1 cellular context compared by ENCODE assay signal in the genomic region with DNA sequence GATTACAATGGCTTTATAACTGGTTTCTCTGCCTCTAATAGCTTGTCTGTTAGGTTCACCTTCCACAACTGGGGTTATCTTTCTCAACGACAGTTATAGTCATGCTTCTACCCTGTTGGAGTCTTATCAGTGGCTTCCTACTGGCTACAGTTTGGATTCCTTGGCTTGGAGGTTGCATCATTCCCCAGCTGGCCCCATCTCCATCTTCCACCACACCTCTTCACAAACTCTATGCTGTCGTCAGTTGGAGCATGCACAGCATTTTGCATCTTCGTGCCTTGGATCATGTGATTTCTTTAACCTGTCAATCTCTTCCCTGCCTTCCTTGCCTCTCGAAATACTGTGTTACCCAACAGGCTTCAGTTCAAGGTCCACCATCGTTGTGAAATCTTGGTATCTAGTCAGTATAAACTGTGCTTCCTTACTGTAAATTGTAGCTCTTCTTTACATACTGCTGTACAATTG.
TF ChIP-seq lines count a peak whose summit lies in the region.

No MANE protein-coding gene starts in this region.

TF ChIP-seq in K562, 482 proteins besides CTCF, POLR2A, EP300 and RAD21 (continued from another document and continues in another):
- TF ChIP-seq HMG20A (CRISPR knock-in tag; conservative IDR thresholded peaks at IDR 0.05) (no peak), NR2C2 (CRISPR knock-in tag; IDR thresholded peaks at IDR 0.05) (no peak), NR2C2 (tag; IDR thresholded peaks at IDR 0.05) (peak; percentile 59), OTX1 (CRISPR knock-in tag; IDR thresholded peaks at IDR 0.05) (0 out of 2 replicates have a peak, but pooled peaks have one; percentile 76), ZNF354B (CRISPR knock-in tag; IDR thresholded peaks at IDR 0.05) (0 out of 2 replicates have a peak, but pooled peaks have one; percentile 30), TGIF2 (CRISPR knock-in tag; IDR thresholded peaks at IDR 0.05) (no peak), MCM7 (IDR thresholded peaks at IDR 0.05) (no peak), CREM (IDR thresholded peaks at IDR 0.05; ENCODE audit: low read depth) (peak; percentile 55), SIX5 (IDR thresholded peaks at IDR 0.05; ENCODE audit: borderline replicate concordance in 1 of 2, insufficient read depth in 1 of 2, low read depth in 1 of 2, low read length in 2 of 2) (no peak), PPARD (CRISPR knock-in tag; IDR thresholded peaks at IDR 0.05) (no peak), NFYB (IDR thresholded peaks at IDR 0.05; ENCODE audit: extremely low read depth, insufficient read length) (no peak), NFE2 (IDR thresholded peaks at IDR 0.05; ENCODE audit: low read depth) (peak; percentile 41), ZNF311 (CRISPR knock-in tag; IDR thresholded peaks at IDR 0.05) (no peak), ETV1 (tag; conservative IDR thresholded peaks at IDR 0.05; ENCODE audit: low read depth) (peak; percentile 31; the same call in 1 of the 2 replicates), SMARCA4 (IDR thresholded peaks at IDR 0.05) (no peak; the same call in 1 of the 2 replicates), ZNF146 (CRISPR knock-in tag; IDR thresholded peaks at IDR 0.05; ENCODE audit: unreplicated experiment) (no peak), ETV5 (CRISPR knock-in tag; IDR thresholded peaks at IDR 0.05; ENCODE audit: low read depth) (no peak), SMAD4 (CRISPR knock-in tag; conservative IDR thresholded peaks at IDR 0.05) (peak; percentile 61), SMARCE1 (IDR thresholded peaks at IDR 0.05) (no peak), ELF1 (tag; IDR thresholded peaks at IDR 0.05) (no peak), ZNF224 (CRISPR knock-in tag; IDR thresholded peaks at IDR 0.05) (no peak), JUN (IDR thresholded peaks at IDR 0.05; ENCODE audit: borderline replicate concordance, low read depth, low read length) (peak; percentile 41; the same call in 1 of the 2 replicates), JUN (CRISPR knock-in tag; IDR thresholded peaks at IDR 0.05; ENCODE audit: borderline replicate concordance) (no peak), PHTF2 (CRISPR knock-in tag; IDR thresholded peaks at IDR 0.05) (no peak), RBM22 (IDR thresholded peaks at IDR 0.05; ENCODE audit: low read depth, low read length, poor library complexity, severe bottlenecking) (no peak)
- TF ChIP-seq, protein P1, sequence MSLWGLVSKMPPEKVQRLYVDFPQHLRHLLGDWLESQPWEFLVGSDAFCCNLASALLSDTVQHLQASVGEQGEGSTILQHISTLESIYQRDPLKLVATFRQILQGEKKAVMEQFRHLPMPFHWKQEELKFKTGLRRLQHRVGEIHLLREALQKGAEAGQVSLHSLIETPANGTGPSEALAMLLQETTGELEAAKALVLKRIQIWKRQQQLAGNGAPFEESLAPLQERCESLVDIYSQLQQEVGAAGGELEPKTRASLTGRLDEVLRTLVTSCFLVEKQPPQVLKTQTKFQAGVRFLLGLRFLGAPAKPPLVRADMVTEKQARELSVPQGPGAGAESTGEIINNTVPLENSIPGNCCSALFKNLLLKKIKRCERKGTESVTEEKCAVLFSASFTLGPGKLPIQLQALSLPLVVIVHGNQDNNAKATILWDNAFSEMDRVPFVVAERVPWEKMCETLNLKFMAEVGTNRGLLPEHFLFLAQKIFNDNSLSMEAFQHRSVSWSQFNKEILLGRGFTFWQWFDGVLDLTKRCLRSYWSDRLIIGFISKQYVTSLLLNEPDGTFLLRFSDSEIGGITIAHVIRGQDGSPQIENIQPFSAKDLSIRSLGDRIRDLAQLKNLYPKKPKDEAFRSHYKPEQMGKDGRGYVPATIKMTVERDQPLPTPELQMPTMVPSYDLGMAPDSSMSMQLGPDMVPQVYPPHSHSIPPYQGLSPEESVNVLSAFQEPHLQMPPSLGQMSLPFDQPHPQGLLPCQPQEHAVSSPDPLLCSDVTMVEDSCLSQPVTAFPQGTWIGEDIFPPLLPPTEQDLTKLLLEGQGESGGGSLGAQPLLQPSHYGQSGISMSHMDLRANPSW (CRISPR knock-in tag; IDR thresholded peaks at IDR 0.05): no peak
- TF ChIP-seq, protein P2, sequence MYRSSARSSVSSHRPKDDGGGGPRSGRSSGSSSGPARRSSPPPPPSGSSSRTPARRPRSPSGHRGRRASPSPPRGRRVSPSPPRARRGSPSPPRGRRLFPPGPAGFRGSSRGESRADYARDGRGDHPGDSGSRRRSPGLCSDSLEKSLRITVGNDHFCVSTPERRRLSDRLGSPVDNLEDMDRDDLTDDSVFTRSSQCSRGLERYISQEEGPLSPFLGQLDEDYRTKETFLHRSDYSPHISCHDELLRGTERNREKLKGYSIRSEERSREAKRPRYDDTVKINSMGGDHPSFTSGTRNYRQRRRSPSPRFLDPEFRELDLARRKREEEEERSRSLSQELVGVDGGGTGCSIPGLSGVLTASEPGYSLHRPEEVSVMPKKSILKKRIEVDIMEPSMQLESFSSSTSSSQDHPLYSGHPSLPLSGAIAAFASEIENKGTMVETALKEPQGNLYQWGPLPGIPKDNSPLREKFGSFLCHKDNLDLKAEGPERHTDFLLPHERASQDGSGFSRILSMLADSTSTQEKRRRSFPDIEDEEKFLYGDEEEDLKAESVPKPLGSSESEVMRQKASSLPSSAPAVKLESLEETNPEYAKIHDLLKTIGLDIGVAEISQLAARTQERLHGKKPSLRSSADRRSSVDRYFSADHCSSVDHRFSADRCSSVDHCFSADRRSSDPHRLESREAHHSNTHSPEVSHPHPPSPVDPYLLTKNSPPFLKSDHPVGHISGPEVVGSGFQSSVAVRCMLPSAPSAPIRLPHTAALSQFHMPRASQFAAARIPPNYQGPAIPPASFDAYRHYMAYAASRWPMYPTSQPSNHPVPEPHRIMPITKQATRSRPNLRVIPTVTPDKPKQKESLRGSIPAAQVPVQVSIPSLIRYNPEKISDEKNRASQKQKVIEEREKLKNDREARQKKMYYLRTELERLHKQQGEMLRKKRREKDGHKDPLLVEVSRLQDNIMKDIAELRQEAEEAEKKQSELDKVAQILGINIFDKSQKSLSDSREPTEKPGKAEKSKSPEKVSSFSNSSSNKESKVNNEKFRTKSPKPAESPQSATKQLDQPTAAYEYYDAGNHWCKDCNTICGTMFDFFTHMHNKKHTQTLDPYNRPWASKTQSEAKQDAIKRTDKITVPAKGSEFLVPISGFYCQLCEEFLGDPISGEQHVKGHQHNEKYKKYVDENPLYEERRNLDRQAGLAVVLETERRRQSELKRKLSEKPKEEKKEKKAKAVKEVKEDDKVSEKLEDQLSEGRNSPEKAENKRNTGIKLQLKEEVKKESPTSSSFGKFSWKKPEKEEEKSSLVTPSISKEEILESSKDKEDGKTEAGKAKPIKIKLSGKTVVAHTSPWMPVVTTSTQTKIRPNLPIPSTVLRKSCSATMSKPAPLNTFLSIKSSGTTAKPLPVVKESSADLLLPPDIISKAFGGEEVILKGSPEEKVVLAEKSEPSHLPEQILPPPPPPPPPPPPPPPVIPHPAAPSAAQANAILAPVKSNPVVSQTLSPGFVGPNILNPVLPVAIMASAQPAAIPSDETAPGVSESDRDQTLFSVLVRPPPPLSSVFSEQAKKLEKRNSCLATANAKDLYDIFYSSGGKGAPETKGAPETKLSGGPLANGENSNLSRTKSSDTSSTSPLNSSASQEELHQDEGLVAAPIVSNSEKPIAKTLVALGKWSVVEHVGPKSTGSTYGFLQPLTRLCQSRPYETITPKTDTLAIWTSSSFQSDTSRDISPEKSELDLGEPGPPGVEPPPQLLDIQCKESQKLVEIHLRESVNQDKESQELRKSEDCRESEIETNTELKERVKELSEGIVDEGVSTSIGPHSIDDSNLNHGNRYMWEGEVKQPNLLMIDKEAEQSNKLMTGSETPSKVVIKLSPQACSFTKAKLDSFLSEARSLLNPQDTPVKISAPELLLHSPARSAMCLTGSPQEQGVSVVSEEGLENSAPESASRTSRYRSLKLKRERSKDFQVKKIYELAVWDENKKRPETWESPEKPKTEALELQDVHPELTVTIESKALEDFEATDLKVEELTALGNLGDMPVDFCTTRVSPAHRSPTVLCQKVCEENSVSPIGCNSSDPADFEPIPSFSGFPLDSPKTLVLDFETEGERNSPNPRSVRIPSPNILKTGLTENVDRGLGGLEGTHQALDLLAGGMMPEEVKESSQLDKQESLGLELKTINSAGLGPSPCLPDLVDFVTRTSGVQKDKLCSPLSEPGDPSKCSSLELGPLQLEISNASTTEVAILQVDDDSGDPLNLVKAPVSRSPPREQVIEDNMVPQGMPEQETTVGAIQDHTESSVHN (IDR thresholded peaks at IDR 0.05; ENCODE audit: borderline replicate concordance in 1 of 2, low read depth in 1 of 2): peak in 1 of 2 experiments; percentile 79; a peak in 2 of 4 replicates
- TF ChIP-seq, protein P3, sequence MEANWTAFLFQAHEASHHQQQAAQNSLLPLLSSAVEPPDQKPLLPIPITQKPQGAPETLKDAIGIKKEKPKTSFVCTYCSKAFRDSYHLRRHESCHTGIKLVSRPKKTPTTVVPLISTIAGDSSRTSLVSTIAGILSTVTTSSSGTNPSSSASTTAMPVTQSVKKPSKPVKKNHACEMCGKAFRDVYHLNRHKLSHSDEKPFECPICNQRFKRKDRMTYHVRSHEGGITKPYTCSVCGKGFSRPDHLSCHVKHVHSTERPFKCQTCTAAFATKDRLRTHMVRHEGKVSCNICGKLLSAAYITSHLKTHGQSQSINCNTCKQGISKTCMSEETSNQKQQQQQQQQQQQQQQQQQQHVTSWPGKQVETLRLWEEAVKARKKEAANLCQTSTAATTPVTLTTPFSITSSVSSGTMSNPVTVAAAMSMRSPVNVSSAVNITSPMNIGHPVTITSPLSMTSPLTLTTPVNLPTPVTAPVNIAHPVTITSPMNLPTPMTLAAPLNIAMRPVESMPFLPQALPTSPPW (CRISPR knock-in tag; IDR thresholded peaks at IDR 0.05): 0 out of 2 replicates have a peak, but pooled peaks have one; percentile 33
- TF ChIP-seq, protein P4, sequence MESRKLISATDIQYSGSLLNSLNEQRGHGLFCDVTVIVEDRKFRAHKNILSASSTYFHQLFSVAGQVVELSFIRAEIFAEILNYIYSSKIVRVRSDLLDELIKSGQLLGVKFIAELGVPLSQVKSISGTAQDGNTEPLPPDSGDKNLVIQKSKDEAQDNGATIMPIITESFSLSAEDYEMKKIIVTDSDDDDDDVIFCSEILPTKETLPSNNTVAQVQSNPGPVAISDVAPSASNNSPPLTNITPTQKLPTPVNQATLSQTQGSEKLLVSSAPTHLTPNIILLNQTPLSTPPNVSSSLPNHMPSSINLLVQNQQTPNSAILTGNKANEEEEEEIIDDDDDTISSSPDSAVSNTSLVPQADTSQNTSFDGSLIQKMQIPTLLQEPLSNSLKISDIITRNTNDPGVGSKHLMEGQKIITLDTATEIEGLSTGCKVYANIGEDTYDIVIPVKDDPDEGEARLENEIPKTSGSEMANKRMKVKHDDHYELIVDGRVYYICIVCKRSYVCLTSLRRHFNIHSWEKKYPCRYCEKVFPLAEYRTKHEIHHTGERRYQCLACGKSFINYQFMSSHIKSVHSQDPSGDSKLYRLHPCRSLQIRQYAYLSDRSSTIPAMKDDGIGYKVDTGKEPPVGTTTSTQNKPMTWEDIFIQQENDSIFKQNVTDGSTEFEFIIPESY (CRISPR knock-in tag; IDR thresholded peaks at IDR 0.05): no peak
- TF ChIP-seq, protein P5, sequence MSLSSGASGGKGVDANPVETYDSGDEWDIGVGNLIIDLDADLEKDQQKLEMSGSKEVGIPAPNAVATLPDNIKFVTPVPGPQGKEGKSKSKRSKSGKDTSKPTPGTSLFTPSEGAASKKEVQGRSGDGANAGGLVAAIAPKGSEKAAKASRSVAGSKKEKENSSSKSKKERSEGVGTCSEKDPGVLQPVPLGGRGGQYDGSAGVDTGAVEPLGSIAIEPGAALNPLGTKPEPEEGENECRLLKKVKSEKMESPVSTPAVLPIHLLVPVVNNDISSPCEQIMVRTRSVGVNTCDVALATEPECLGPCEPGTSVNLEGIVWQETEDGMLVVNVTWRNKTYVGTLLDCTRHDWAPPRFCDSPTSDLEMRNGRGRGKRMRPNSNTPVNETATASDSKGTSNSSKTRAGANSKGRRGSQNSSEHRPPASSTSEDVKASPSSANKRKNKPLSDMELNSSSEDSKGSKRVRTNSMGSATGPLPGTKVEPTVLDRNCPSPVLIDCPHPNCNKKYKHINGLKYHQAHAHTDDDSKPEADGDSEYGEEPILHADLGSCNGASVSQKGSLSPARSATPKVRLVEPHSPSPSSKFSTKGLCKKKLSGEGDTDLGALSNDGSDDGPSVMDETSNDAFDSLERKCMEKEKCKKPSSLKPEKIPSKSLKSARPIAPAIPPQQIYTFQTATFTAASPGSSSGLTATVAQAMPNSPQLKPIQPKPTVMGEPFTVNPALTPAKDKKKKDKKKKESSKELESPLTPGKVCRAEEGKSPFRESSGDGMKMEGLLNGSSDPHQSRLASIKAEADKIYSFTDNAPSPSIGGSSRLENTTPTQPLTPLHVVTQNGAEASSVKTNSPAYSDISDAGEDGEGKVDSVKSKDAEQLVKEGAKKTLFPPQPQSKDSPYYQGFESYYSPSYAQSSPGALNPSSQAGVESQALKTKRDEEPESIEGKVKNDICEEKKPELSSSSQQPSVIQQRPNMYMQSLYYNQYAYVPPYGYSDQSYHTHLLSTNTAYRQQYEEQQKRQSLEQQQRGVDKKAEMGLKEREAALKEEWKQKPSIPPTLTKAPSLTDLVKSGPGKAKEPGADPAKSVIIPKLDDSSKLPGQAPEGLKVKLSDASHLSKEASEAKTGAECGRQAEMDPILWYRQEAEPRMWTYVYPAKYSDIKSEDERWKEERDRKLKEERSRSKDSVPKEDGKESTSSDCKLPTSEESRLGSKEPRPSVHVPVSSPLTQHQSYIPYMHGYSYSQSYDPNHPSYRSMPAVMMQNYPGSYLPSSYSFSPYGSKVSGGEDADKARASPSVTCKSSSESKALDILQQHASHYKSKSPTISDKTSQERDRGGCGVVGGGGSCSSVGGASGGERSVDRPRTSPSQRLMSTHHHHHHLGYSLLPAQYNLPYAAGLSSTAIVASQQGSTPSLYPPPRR (CRISPR knock-in tag; IDR thresholded peaks at IDR 0.05; ENCODE audit: borderline replicate concordance): no peak
- TF ChIP-seq, protein P6, sequence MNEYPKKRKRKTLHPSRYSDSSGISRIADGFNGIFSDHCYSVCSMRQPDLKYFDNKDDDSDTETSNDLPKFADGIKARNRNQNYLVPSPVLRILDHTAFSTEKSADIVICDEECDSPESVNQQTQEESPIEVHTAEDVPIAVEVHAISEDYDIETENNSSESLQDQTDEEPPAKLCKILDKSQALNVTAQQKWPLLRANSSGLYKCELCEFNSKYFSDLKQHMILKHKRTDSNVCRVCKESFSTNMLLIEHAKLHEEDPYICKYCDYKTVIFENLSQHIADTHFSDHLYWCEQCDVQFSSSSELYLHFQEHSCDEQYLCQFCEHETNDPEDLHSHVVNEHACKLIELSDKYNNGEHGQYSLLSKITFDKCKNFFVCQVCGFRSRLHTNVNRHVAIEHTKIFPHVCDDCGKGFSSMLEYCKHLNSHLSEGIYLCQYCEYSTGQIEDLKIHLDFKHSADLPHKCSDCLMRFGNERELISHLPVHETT (CRISPR knock-in tag; conservative IDR thresholded peaks at IDR 0.05 in 1 of 2, IDR thresholded peaks at IDR 0.05 in 1 of 2): peak in 1 of 2 experiments; percentile 56; a peak in 1 of 4 replicates
- TF ChIP-seq, protein P7, sequence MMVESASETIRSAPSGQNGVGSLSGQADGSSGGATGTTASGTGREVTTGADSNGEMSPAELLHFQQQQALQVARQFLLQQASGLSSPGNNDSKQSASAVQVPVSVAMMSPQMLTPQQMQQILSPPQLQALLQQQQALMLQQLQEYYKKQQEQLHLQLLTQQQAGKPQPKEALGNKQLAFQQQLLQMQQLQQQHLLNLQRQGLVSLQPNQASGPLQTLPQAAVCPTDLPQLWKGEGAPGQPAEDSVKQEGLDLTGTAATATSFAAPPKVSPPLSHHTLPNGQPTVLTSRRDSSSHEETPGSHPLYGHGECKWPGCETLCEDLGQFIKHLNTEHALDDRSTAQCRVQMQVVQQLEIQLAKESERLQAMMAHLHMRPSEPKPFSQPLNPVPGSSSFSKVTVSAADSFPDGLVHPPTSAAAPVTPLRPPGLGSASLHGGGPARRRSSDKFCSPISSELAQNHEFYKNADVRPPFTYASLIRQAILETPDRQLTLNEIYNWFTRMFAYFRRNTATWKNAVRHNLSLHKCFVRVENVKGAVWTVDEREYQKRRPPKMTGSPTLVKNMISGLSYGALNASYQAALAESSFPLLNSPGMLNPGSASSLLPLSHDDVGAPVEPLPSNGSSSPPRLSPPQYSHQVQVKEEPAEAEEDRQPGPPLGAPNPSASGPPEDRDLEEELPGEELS (CRISPR knock-in tag; IDR thresholded peaks at IDR 0.05; ENCODE audit: borderline replicate concordance): no peak
